ENCODE assay signal across 8 cellular contexts in genomic region chr2:44168684-44169154, GRCh38. TPM values are rescaled to one million over a fixed set of nuclear protein-coding genes. Genes with fewer than 3 reads are reported as not detected.
DNase-seq lines count a peak whose midpoint lies in the region; ATAC-seq and TF ChIP-seq lines count a peak whose summit lies in the region.

Gene PPM1B, plus strand, starts transcription at chr2:44168875. Its CDS starts 32,325 bp downstream, at chr2:44201200.

- TF ChIP-seq POLR2A in vagina (IDR thresholded peaks at IDR 0.05), result peak; percentile 91 to 98

- peaks cover 47% of the 10 kb centered on the region for H3K79me2 ChIP-seq in OCI-LY7 (ENCODE audit: insufficient read depth, low read depth, low read length)

- peak within 1 kb of the TSS; percentile 97 for H3K4me3 ChIP-seq in HEK293 (ENCODE audit: low read depth, low read length)
- peak within 1 kb of the TSS; percentile 89 for H3K4me3 ChIP-seq in OCI-LY7 (ENCODE audit: low read depth, low read length, poor library complexity, severe bottlenecking)
- peak within 1 kb of the TSS; percentile 79 for H3K4me3 ChIP-seq in rectal smooth muscle tissue (ENCODE audit: low read length)
- peak within 1 kb of the TSS; percentile 74 to 88 for H3K4me3 ChIP-seq in vagina

- peak; percentile 100 for DNase-seq in GDM1 (lab: John Stamatoyannopoulos, UW)
- DNase-seq in OCI-LY7 (ENCODE audit: low spot score), result no peak
- peak; percentile 98 for DNase-seq in activated gamma-delta T cell (lab: John Stamatoyannopoulos, UW)
- DNase-seq in Right ventricle myocardium inferior (ENCODE audit: missing footprints), result peak; percentile 100
- DNase-seq in vagina (ENCODE audit: extremely low spot score in 2 of 2), result no peak
- DNase-seq in GF-D8 (lab: John Stamatoyannopoulos, UW), result no peak

- peaks cover 30% of the 10 kb centered on the region for H4K20me1 ChIP-seq in OCI-LY7 (ENCODE audit: insufficient read depth, low read length)

- no peak for TF ChIP-seq CTCF in HEK293 (tag by site-specific recombination; IDR thresholded peaks at IDR 0.05)
- no peak for TF ChIP-seq CTCF in OCI-LY7 (conservative IDR thresholded peaks at IDR 0.05; ENCODE audit: low read length)
- no peak for TF ChIP-seq CTCF in vagina (IDR thresholded peaks at IDR 0.05)

- intact Hi-C loops in OCI-LY7 (cut with micrococcal nuclease; ENCODE audit: unreplicated experiment) (loop anchor here (1.0 to 2.0 kb wide), 3 partner anchors 68 to 194 kb away; no protein-coding TSS in a partner anchor), Right ventricle myocardium inferior (cut with DNase I) (loop anchor here (5.0 kb wide), 3 partner anchors 81 to 194 kb away; partner anchors contain the start of genes CAMKMT, LRPPRC and PREPL), vagina (cut with DNase I) (loop anchor here (5.0 kb wide), 1 partner anchor 194 kb away; the partner anchor contains the start of genes CAMKMT and PREPL)

- H3K27me3 ChIP-seq in rectal smooth muscle tissue (ENCODE audit: control insufficient read depth, insufficient read depth, low read length), result no peaks in the 10 kb centered on the region
- no peaks in the 10 kb centered on the region for H3K27me3 ChIP-seq in vagina

- H3K9me2 ChIP-seq in OCI-LY7 (ENCODE audit: insufficient read depth, low read length), result no peaks in the 10 kb centered on the region

- CTCF ChIA-PET in HEK293 (lab: Yijun Ruan, JAX), result no interaction called here
- CTCF ChIA-PET in OCI-LY7 (lab: Charles Lee; ENCODE audit: unreplicated experiment), result interaction anchor here (0.6 to 0.9 kb wide), 2 partner anchors 15 to 532 kb away, joined by 3 to 10 read pairs; partner anchors contain the start of gene PLEKHH2

- no peaks in the 10 kb centered on the region for H3K9me3 ChIP-seq in HEK293 (ENCODE audit: control insufficient read depth, insufficient read depth, low read depth, low read length)
- peaks cover 12% of the 10 kb centered on the region; the same call in 1 of the 2 replicates for H3K9me3 ChIP-seq in OCI-LY7 (ENCODE audit: low read length)
- H3K9me3 ChIP-seq in vagina, result no peaks in the 10 kb centered on the region

- H3K4me2 ChIP-seq in OCI-LY7 (ENCODE audit: low read length), result peak within 1 kb of the TSS; percentile 94

- H3K36me3 ChIP-seq in HEK293 (ENCODE audit: control insufficient read depth in 2 of 2, insufficient read depth in 1 of 2, low read length in 2 of 2) (no peaks in the 10 kb centered on the region; a peak in 1 of 3 replicates), OCI-LY7 (ENCODE audit: insufficient read depth, low read length) (no peaks in the 10 kb centered on the region), rectal smooth muscle tissue (ENCODE audit: control insufficient read depth, insufficient read depth, low read length) (no peaks in the 10 kb centered on the region), vagina (no peaks in the 10 kb centered on the region)

- H3K4me1 ChIP-seq in HEK293 (ENCODE audit: control insufficient read depth, insufficient read depth, low read length) (peaks cover 2% of the 10 kb centered on the region; the same call in 1 of the 2 replicates), OCI-LY7 (ENCODE audit: insufficient read depth, low read length, poor library complexity, severe bottlenecking) (peaks cover 16% of the 10 kb centered on the region), rectal smooth muscle tissue (ENCODE audit: control insufficient read depth, insufficient read depth, low read length) (peaks cover 4% of the 10 kb centered on the region), vagina (peaks cover 38% of the 10 kb centered on the region)

- H3K27ac ChIP-seq in HEK293 (ENCODE audit: extremely low read depth, low read depth, low read length) (peak within 1 kb of the TSS; percentile 86), OCI-LY7 (ENCODE audit: low read depth, low read length, poor library complexity, severe bottlenecking) (peak within 1 kb of the TSS; percentile 83), rectal smooth muscle tissue (ENCODE audit: low read depth, low read length) (peak within 1 kb of the TSS; percentile 99), vagina (peak within 1 kb of the TSS; percentile 96)

- BruUV-seq in OCI-LY7 (replicated peaks; lab: Mats Ljungman, UMichigan), result no TSS peak

- POLR2A ChIA-PET in HEK293 (lab: Yijun Ruan, JAX), result interaction anchor here (0.6 to 2.0 kb wide), 16 partner anchors 11 to 495 kb away, joined by 3 to 12 read pairs (median 3); partner anchors contain the start of genes CAMKMT and PREPL
- POLR2A ChIA-PET in OCI-LY7 (lab: Charles Lee), result interaction anchor here (0.6 to 0.7 kb wide), 2 partner anchors 58 to 115 kb away, joined by 7 read pairs; no protein-coding TSS in a partner anchor

- peak within 1 kb of the TSS; percentile 91 for H3K9ac ChIP-seq in rectal smooth muscle tissue (ENCODE audit: low read length)

- peak within 1 kb of the TSS; percentile 98 for H2AFZ ChIP-seq in OCI-LY7 (ENCODE audit: low read length)

- peak; percentile 93 for ATAC-seq in Right ventricle myocardium inferior

TF ChIP-seq in HEK293, 187 proteins besides CTCF, POLR2A, EP300 and RAD21 (continues in another document):
- peak; percentile 78 for TF ChIP-seq YY2 (tag by site-specific recombination; IDR thresholded peaks at IDR 0.05)
- TF ChIP-seq ZNF624 (tag by site-specific recombination; IDR thresholded peaks at IDR 0.05), result no peak
- no peak for TF ChIP-seq GLIS1 (tag by site-specific recombination; IDR thresholded peaks at IDR 0.05)
- peak; percentile 49; the same call in 1 of the 2 replicates for TF ChIP-seq SP7 (tag by site-specific recombination; IDR thresholded peaks at IDR 0.05)
- no peak for TF ChIP-seq ZNF24 (tag by site-specific recombination; IDR thresholded peaks at IDR 0.05)
- TF ChIP-seq OVOL3 (tag by site-specific recombination; IDR thresholded peaks at IDR 0.05), result no peak
- no peak for TF ChIP-seq ZNF274 (IDR thresholded peaks at IDR 0.05; ENCODE audit: low read length)
- no peak for TF ChIP-seq ZNF274 (tag by site-specific recombination; IDR thresholded peaks at IDR 0.05; ENCODE audit: borderline replicate concordance)
- TF ChIP-seq ZBTB11 (tag by site-specific recombination; conservative IDR thresholded peaks at IDR 0.05; ENCODE audit: low read depth), result peak; percentile 61; the same call in 1 of the 2 replicates
- TF ChIP-seq HIC1 (tag by site-specific recombination; IDR thresholded peaks at IDR 0.05), result peak; percentile 36; the same call in 1 of the 2 replicates
- TF ChIP-seq KLF10 (tag by site-specific recombination; IDR thresholded peaks at IDR 0.05), result peak; percentile 65; the same call in 1 of the 2 replicates
- peak; percentile 35; the same call in 1 of the 2 replicates for TF ChIP-seq ZBTB48 (tag by site-specific recombination; IDR thresholded peaks at IDR 0.05)
- no peak for TF ChIP-seq RBAK (tag by site-specific recombination; IDR thresholded peaks at IDR 0.05)
- no peak for TF ChIP-seq ZNF664 (tag by site-specific recombination; IDR thresholded peaks at IDR 0.05)
- TF ChIP-seq YY1 (tag by site-specific recombination; IDR thresholded peaks at IDR 0.05), result peak; percentile 70
- no peak for TF ChIP-seq ZNF19 (tag by site-specific recombination; IDR thresholded peaks at IDR 0.05; ENCODE audit: low read depth)
- no peak for TF ChIP-seq ZNF792 (tag by site-specific recombination; IDR thresholded peaks at IDR 0.05)
- TF ChIP-seq ZNF707 (tag by site-specific recombination; IDR thresholded peaks at IDR 0.05), result no peak

RNA-seq across cellular contexts. Expression of gene PPM1B, which starts in this region (rescaled TPM):
- total RNA-seq in OCI-LY7 (2014; rRNA removed; shearing (Covaris generic)), result 23.6 and 24.8 TPM in 2 replicates
- total RNA-seq in OCI-LY7 (2022) (42.7 and 49.8 TPM in 2 replicates), Right ventricle myocardium inferior (48.4 TPM), vagina (32.2 TPM)

Comparison
In these comparisons a context has a peak if more than half of its experiments do, and no peak if none do; other contexts are left out.
1. DNase-seq: peak in GDM1 (single experiment), activated gamma-delta T cell (single experiment) and Right ventricle myocardium inferior (single experiment); none in OCI-LY7 (single experiment), vagina (0 of 2) and GF-D8 (single experiment).
2. Peak in every context shown above with its lines, with median percentiles within 50 percentile points of each other: H3K27ac ChIP-seq and H3K4me3 ChIP-seq.